ENCODE assay signal across 8 cellular contexts in the genomic region with DNA sequence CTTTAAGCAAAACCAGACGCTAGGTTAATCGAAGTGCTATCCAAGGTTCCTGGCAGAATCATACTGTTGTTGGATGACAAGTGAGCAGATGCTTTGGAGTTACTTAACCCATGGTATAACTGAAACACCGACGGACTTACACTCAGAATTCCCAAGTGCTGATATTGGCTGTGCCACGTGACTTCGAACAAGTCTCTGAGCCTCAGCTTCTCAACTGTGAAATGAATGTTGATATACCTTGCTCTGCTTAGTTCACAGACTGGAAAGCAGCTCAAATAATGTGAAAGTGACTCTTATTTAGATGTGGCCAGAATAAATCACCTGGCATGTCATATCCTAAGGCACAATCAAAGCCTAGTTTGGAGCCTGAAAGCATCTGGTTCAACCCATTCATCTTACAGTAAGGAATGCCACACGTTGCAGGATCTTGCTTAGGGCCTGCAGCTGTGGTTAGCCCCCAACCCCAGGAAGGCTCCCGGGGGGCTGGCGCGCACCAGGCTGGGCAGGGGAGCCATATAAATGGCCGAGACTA. TPM values are rescaled to one million over a fixed set of nuclear protein-coding genes. Genes with fewer than 3 reads are reported as not detected.
DNase-seq lines count a peak whose midpoint lies in the region; ATAC-seq and TF ChIP-seq lines count a peak whose summit lies in the region.

No MANE protein-coding gene starts in this region.

- H3K27me3 Mint-ChIP-seq in stimulated activated naive CD8-positive, alpha-beta T cell treated with anti-CD3 and anti-CD28 coated beads, Interleukin-15, Interleukin-2, amounts not matched to agents 100 ng/mL and 50 ng/mL, for 24 hours = no peaks in the 10 kb centered on the region

- peak overlapping the region; percentile 89 for H3K27ac Mint-ChIP-seq in stimulated activated naive CD8-positive, alpha-beta T cell treated with anti-CD3 and anti-CD28 coated beads, Interleukin-15, Interleukin-2, amounts not matched to agents 100 ng/mL and 50 ng/mL, for 24 hours

- in situ Hi-C loops in astrocyte of the spinal cord (cut with HindIII; ENCODE audit: low sequenced_read_pairs) = no loop called here

- H3K4me3 ChIP-seq in astrocyte of the spinal cord (ENCODE audit: low read depth, low read length) = peak overlapping the region; percentile 79
- H3K4me3 ChIP-seq in lung = peak overlapping the region; percentile 93

- no peak for TF ChIP-seq CTCF in astrocyte of the spinal cord (IDR thresholded peaks at IDR 0.05; ENCODE audit: low read depth, low read length)
- no peak for TF ChIP-seq CTCF in lung (IDR thresholded peaks at IDR 0.05; ENCODE audit: control extremely low read depth, extremely low read depth)

- no peaks in the 10 kb centered on the region for H3K9me3 Mint-ChIP-seq in stimulated activated naive CD8-positive, alpha-beta T cell treated with anti-CD3 and anti-CD28 coated beads, Interleukin-15, Interleukin-2, amounts not matched to agents 100 ng/mL and 50 ng/mL, for 24 hours

- no peaks in the 10 kb centered on the region for H3K9me3 ChIP-seq in lung (ENCODE audit: control insufficient read depth in 2 of 2, insufficient read depth in 1 of 2, low read length in 1 of 2)

- peaks cover 32% of the 10 kb centered on the region for H3K36me3 Mint-ChIP-seq in stimulated activated naive CD8-positive, alpha-beta T cell treated with anti-CD3 and anti-CD28 coated beads, Interleukin-15, Interleukin-2, amounts not matched to agents 100 ng/mL and 50 ng/mL, for 24 hours (ENCODE audit: low read depth)

- H3K27me3 ChIP-seq in lung (ENCODE audit: control insufficient read depth, insufficient read depth) = no peaks in the 10 kb centered on the region

- no peak for ATAC-seq in stimulated activated naive CD8-positive, alpha-beta T cell treated with anti-CD3 and anti-CD28 coated beads, Interleukin-15, Interleukin-2, amounts not matched to agents 100 U/mL and 50 U/mL, for 24 hours
- ATAC-seq in lung (ENCODE audit: insufficient read depth, low FRiP score) = no peak
- ATAC-seq in HG03039 (IDR thresholded peaks at IDR 0.05; ENCODE audit: unreplicated experiment) = no peak
- ATAC-seq in GM18873 (IDR thresholded peaks at IDR 0.05; ENCODE audit: low FRiP score, unreplicated experiment) = no peak

- 21 to 34% methylated on average over 11 of the region's 11 CpGs for WGBS in lung, 2 donors

- H3K36me3 ChIP-seq in lung (ENCODE audit: control insufficient read depth in 2 of 2, insufficient read depth in 2 of 2, low read length in 2 of 2) = peaks cover 0 to 4% of the 10 kb centered on the region in 2 donors

- H3K4me1 ChIP-seq in lung (ENCODE audit: control insufficient read depth in 2 of 2, insufficient read depth in 2 of 2, low read length in 2 of 2) = no peaks in the 10 kb centered on the region

- H3K4me1 Mint-ChIP-seq in stimulated activated naive CD8-positive, alpha-beta T cell treated with anti-CD3 and anti-CD28 coated beads, Interleukin-15, Interleukin-2, amounts not matched to agents 100 ng/mL and 50 ng/mL, for 24 hours (ENCODE audit: low read depth) = peaks cover 58% of the 10 kb centered on the region

- no peak for DNase-seq in stimulated activated naive CD8-positive, alpha-beta T cell treated with anti-CD3 and anti-CD28 coated beads, Interleukin-15, Interleukin-2, amounts not matched to agents 100 U/mL and 50 U/mL, for 24 hours
- DNase-seq in astrocyte of the spinal cord (ENCODE audit: low read depth, low spot score) (no peak), lung (ENCODE audit: low spot score) (no peak), medulla oblongata (ENCODE audit: extremely low spot score) (no peak), germinal center (ENCODE audit: low spot score) (no peak)

- H3K4me3 Mint-ChIP-seq in stimulated activated naive CD8-positive, alpha-beta T cell treated with anti-CD3 and anti-CD28 coated beads, Interleukin-15, Interleukin-2, amounts not matched to agents 100 ng/mL and 50 ng/mL, for 24 hours = peak overlapping the region; percentile 92

- peak overlapping the region in 1 of 2 donors; percentile 10 for H3K27ac ChIP-seq in lung (ENCODE audit: low read depth in 1 of 2, low read length in 1 of 2)

RNA-seq across cellular contexts. Expression of a gene that starts 0.8 kb away (rescaled TPM):
- total RNA-seq in lung = 10 to 100 TPM; 15.5 to 18.3 TPM
- polyA plus RNA-seq in lung = 1 to 10 TPM; 2.8 to 6.1 TPM

RNA-seq across cellular contexts. Expression of a gene that starts 3.6 kb away (rescaled TPM):
- total RNA-seq in lung = 10 to 100 TPM; 26.9 to 35.0 TPM
- 10 to 100 TPM; 40.2 to 88.0 TPM for polyA plus RNA-seq in lung
